In genomic region chr15:25481208-25481862, GRCh38 we compare ENCODE assay signal across 11 cellular contexts. TPM values are rescaled to one million over a fixed set of nuclear protein-coding genes. Genes with fewer than 3 reads are reported as not detected.
A peak's percentile ranks its signal among the peaks of the same experiment; 100 is the strongest.
DNase-seq lines count a peak whose midpoint lies in the region; ATAC-seq and TF ChIP-seq lines count a peak whose summit lies in the region.
"Had no signal": no experiment of that assay in that cellular context is flagged by ENCODE, and none has a peak within 500 bp of the region (broad histone marks: within the 10 kb centered on the region; RNA-seq: fewer than 3 reads in every experiment).

No MANE protein-coding gene starts in this region.

- POLR2A ChIA-PET in CD4-positive, alpha-beta T cell (lab: Charles Lee) = no interaction called here

- H3K4me1 ChIP-seq in tibial nerve = peaks cover 0 to 7% (median 0%) of the 10 kb centered on the region in 4 donors

- no peaks in the 10 kb centered on the region for H3K36me3 Mint-ChIP-seq in nephron (ENCODE audit: low read depth)
- no peaks in the 10 kb centered on the region for H3K36me3 Mint-ChIP-seq in CD4-positive, alpha-beta T cell (ENCODE audit: low read depth)

- peak overlapping the region; percentile 54 to 64 (median 59) for H3K4me3 Mint-ChIP-seq in nephron
- no peak overlapping the region for H3K4me3 Mint-ChIP-seq in CD4-positive, alpha-beta T cell
- H3K4me3 Mint-ChIP-seq: central memory CD8-positive, alpha-beta T cell had no signal

- H3K9me3 ChIP-seq in CD4-positive, alpha-beta T cell (ENCODE audit: control insufficient read depth, low read length) = no peaks in the 10 kb centered on the region
- H3K9me3 ChIP-seq in tibial nerve = peaks cover 0 to 4% (median 0%) of the 10 kb centered on the region in 4 donors

- TF ChIP-seq CTCF in nephron (IDR thresholded peaks at IDR 0.05; ENCODE audit: unreplicated experiment in 3 of 3) (no peak), tibial nerve (IDR thresholded peaks at IDR 0.05) (no peak)
- no peak for TF ChIP-seq CTCF in CD4-positive, alpha-beta T cell (IDR thresholded peaks at IDR 0.05)

- H3K4me3 ChIP-seq in tibial nerve = peak overlapping the region in 1 of 4 donors; percentile 10
- H3K4me3 ChIP-seq: lung had no signal

- H3K36me3 ChIP-seq in tibial nerve = no peaks in the 10 kb centered on the region

- no peak for ATAC-seq in CD4-positive, alpha-beta T cell (ENCODE audit: poor library complexity)
- no peak for ATAC-seq in HG03457 (IDR thresholded peaks at IDR 0.05; ENCODE audit: unreplicated experiment)

- WGBS in tibial nerve, 2 donors = 14 to 15% methylated on average over 14 of the region's 14 CpGs

- no peak for TF ChIP-seq POLR2A in tibial nerve (IDR thresholded peaks at IDR 0.05)

- H3K4me1 Mint-ChIP-seq in nephron = peaks cover 18% of the 10 kb centered on the region
- no peaks in the 10 kb centered on the region for H3K4me1 Mint-ChIP-seq in CD4-positive, alpha-beta T cell (ENCODE audit: low read depth)
- H3K4me1 Mint-ChIP-seq: central memory CD8-positive, alpha-beta T cell had no signal

- peak overlapping the region; percentile 27 to 73 (median 66) for H3K27ac Mint-ChIP-seq in nephron
- no peak overlapping the region for H3K27ac Mint-ChIP-seq in CD4-positive, alpha-beta T cell

- TF ChIP-seq EP300 in tibial nerve (IDR thresholded peaks at IDR 0.05) = no peak

- H3K27ac ChIP-seq in cingulate gyrus (ENCODE audit: low read depth, low read length) = peak overlapping the region; percentile 19
- no peak overlapping the region for H3K27ac ChIP-seq in CD4-positive, alpha-beta T cell (ENCODE audit: low read depth, low read length)
- no peak overlapping the region for H3K27ac ChIP-seq in tibial nerve

- peaks cover 3% of the 10 kb centered on the region for H3K27me3 ChIP-seq in CD4-positive, alpha-beta T cell (ENCODE audit: control insufficient read depth, insufficient read depth, low read length)
- H3K27me3 ChIP-seq in tibial nerve = no peaks in the 10 kb centered on the region

- DNase-seq in Daoy (ENCODE audit: low read depth) (peak; percentile 43), NCI-H2081 (lab: John Stamatoyannopoulos, UW) (peak; percentile 86 to 94), EL (no peak), tibial nerve (ENCODE audit: low spot score in 2 of 2) (no peak)
- DNase-seq in CD4-positive, alpha-beta T cell = no peak
- DNase-seq: KBM-7 had no signal

- intact Hi-C loops in CD4-positive, alpha-beta T cell (cut with DNase I, micrococcal nuclease) = no loop called here

- CTCF ChIA-PET in CD4-positive, alpha-beta T cell (lab: Charles Lee) = no interaction called here

- H3K27me3 Mint-ChIP-seq in nephron (ENCODE audit: low read depth) = no peaks in the 10 kb centered on the region
- H3K27me3 Mint-ChIP-seq in CD4-positive, alpha-beta T cell = peaks cover 12% of the 10 kb centered on the region

- H3K9me3 Mint-ChIP-seq in nephron = no peaks in the 10 kb centered on the region
- no peaks in the 10 kb centered on the region for H3K9me3 Mint-ChIP-seq in CD4-positive, alpha-beta T cell
- H3K9me3 Mint-ChIP-seq: central memory CD8-positive, alpha-beta T cell had no signal

RNA-seq across cellular contexts. Expression of gene UBE3A, which starts 42.5 kb away (rescaled TPM):
- total RNA-seq in Daoy (2014; rRNA removed; shearing (Covaris generic)) = 51.7 and 58.6 TPM in 2 replicates
- 100 to 1,000 TPM; 124 to 126 TPM for total RNA-seq in CD4-positive, alpha-beta T cell
- total RNA-seq in tibial nerve = 10 to 100 TPM; 63.0 to 83.0 (median 77.1) TPM

Comparison
In these comparisons a context has a peak if more than half of its experiments do, and no peak if none do; other contexts are left out.
1. DNase-seq: peak in Daoy (single experiment) and NCI-H2081 (2 of 2); none in EL (single experiment), CD4-positive, alpha-beta T cell (0 of 10) and tibial nerve (0 of 2).